8 cellular contexts compared by ENCODE assay signal in genomic region chr4:26288308-26288982, GRCh38. TPM values are rescaled to one million over a fixed set of nuclear protein-coding genes. Genes with fewer than 3 reads are reported as not detected.
DNase-seq lines count a peak whose midpoint lies in the region; ATAC-seq and TF ChIP-seq lines count a peak whose summit lies in the region.

No MANE protein-coding gene starts in this region.

- H3K27ac Mint-ChIP-seq in T-helper 17 cell (peak overlapping the region; percentile 4), Caco-2 (ENCODE audit: unreplicated experiment) (no peak overlapping the region)

- no peak for TF ChIP-seq POLR2A in testis (IDR thresholded peaks at IDR 0.05)

- H3K4me3 Mint-ChIP-seq in T-helper 17 cell (no peak overlapping the region), Caco-2 (ENCODE audit: unreplicated experiment) (no peak overlapping the region)

- H3K9me3 Mint-ChIP-seq in Caco-2 (ENCODE audit: unreplicated experiment) = no peaks in the 10 kb centered on the region

- TF ChIP-seq CTCF in left ventricle myocardium inferior (IDR thresholded peaks at IDR 0.05; ENCODE audit: borderline replicate concordance) (no peak), testis (IDR thresholded peaks at IDR 0.05) (no peak), Caco-2 (IDR thresholded peaks at IDR 0.05; ENCODE audit: insufficient read depth in 1 of 2, low read depth in 1 of 2, low read length in 1 of 2, severe bottlenecking in 1 of 2, unreplicated experiment in 1 of 2) (no peak)

- peaks cover 7% of the 10 kb centered on the region for H3K4me1 Mint-ChIP-seq in T-helper 17 cell
- H3K4me1 Mint-ChIP-seq in Caco-2 (ENCODE audit: low read depth, unreplicated experiment) = no peaks in the 10 kb centered on the region

- intact Hi-C loops in left ventricle myocardium inferior (cut with micrococcal nuclease) (no loop called here), testis (cut with DNase I; ENCODE audit: low total_unique reads) (no loop called here), Caco-2 (cut with micrococcal nuclease; ENCODE audit: unreplicated experiment) (no loop called here)

- H3K27ac ChIP-seq in left ventricle myocardium inferior (replicated peaks) = peak overlapping the region; percentile 45
- no peak overlapping the region for H3K27ac ChIP-seq in testis

- no peaks in the 10 kb centered on the region for H3K27me3 Mint-ChIP-seq in T-helper 17 cell
- H3K27me3 Mint-ChIP-seq in Caco-2 (ENCODE audit: insufficient read depth, unreplicated experiment) = no peaks in the 10 kb centered on the region

- H3K36me3 Mint-ChIP-seq in T-helper 17 cell (ENCODE audit: low read depth) = no peaks in the 10 kb centered on the region
- no peaks in the 10 kb centered on the region for H3K36me3 Mint-ChIP-seq in Caco-2 (ENCODE audit: insufficient read depth, unreplicated experiment)

- H3K9me3 ChIP-seq in T-helper 17 cell (ENCODE audit: control insufficient read depth, low read length, poor library complexity, severe bottlenecking) (no peaks in the 10 kb centered on the region), left ventricle myocardium inferior (replicated peaks) (no peaks in the 10 kb centered on the region), testis (no peaks in the 10 kb centered on the region), Caco-2 (no peaks in the 10 kb centered on the region)

- ATAC-seq in GM18907 (IDR thresholded peaks at IDR 0.05; ENCODE audit: unreplicated experiment) (peak; percentile 94), HG03060 (IDR thresholded peaks at IDR 0.05; ENCODE audit: low read depth, unreplicated experiment) (peak; percentile 71), T-helper 17 cell (peak; percentile 57)

- H3K4me1 ChIP-seq in left ventricle myocardium inferior = no peaks in the 10 kb centered on the region
- H3K4me1 ChIP-seq in testis = no peaks in the 10 kb centered on the region
- H3K4me1 ChIP-seq in Caco-2 = no peaks in the 10 kb centered on the region

- DNase-seq in AML-193 (lab: John Stamatoyannopoulos, UW) = peak; percentile 96 to 97
- DNase-seq in T-helper 17 cell = no peak
- no peak for DNase-seq in left ventricle myocardium inferior
- DNase-seq in testis = no peak
- DNase-seq in Caco-2 = no peak
- DNase-seq in NCI-H2227 (lab: John Stamatoyannopoulos, UW; ENCODE audit: unreplicated experiment) = no peak

- BruUV-seq in Caco-2 (replicated peaks; lab: Mats Ljungman, UMichigan) = no TSS peak

- H3K36me3 ChIP-seq in left ventricle myocardium inferior (no peaks in the 10 kb centered on the region), testis (ENCODE audit: low read depth, missing control alignments) (no peaks in the 10 kb centered on the region), Caco-2 (ENCODE audit: control insufficient read depth, insufficient read depth, low read length) (no peaks in the 10 kb centered on the region)

- 75 to 82% methylated on average over 6 of the region's 6 CpGs for WGBS in testis, 2 donors

- H3K4me3 ChIP-seq in left ventricle myocardium inferior = no peak overlapping the region
- no peak overlapping the region for H3K4me3 ChIP-seq in testis
- H3K4me3 ChIP-seq in Caco-2 (ENCODE audit: low read depth, low read length) = no peak overlapping the region

- POLR2A ChIA-PET in Caco-2 (lab: Charles Lee) = no interaction called here

- CTCF ChIA-PET in Caco-2 (lab: Charles Lee) = no interaction called here

- H3K27me3 ChIP-seq in left ventricle myocardium inferior (ENCODE audit: low read depth) (no peaks in the 10 kb centered on the region), testis (no peaks in the 10 kb centered on the region), Caco-2 (replicated peaks; ENCODE audit: control insufficient read depth, insufficient read depth, low read length) (no peaks in the 10 kb centered on the region; the same call in 1 of the 2 replicates)

RNA-seq across cellular contexts. Expression of gene RBPJ, which starts 32.4 kb away (rescaled TPM):
- 10 to 100 TPM; 77.9 to 88.3 TPM for total RNA-seq in T-helper 17 cell
- total RNA-seq in left ventricle myocardium inferior = 36.5 TPM
- total RNA-seq in testis = 10 to 100 TPM; 57.7 to 75.8 TPM
- 71.6 TPM for polyA plus RNA-seq in testis (ENCODE audit: insufficient read depth, low read depth, low replicate concordance)
- total RNA-seq in Caco-2 (2022) = 35.8 and 38.8 TPM in 2 replicates

Comparison
In these comparisons a context has a peak if more than half of its experiments do, and no peak if none do; other contexts are left out.
1. DNase-seq: peak in AML-193 (2 of 2); none in T-helper 17 cell (0 of 3), left ventricle myocardium inferior (single experiment), testis (single experiment), Caco-2 (0 of 2) and NCI-H2227 (single experiment).
2. Peak in every context shown above with its lines, with median percentiles within 50 percentile points of each other: ATAC-seq.